Comparison of ENCODE assay signal across 1 cellular context in genomic region chr3:195023989-195024388, GRCh38.
TF ChIP-seq lines count a peak whose summit lies in the region.

No MANE protein-coding gene starts in this region.

TF ChIP-seq in GM12878, 131 proteins besides CTCF, POLR2A, EP300 and RAD21 (continued from another document):
- TF ChIP-seq, protein P1, sequence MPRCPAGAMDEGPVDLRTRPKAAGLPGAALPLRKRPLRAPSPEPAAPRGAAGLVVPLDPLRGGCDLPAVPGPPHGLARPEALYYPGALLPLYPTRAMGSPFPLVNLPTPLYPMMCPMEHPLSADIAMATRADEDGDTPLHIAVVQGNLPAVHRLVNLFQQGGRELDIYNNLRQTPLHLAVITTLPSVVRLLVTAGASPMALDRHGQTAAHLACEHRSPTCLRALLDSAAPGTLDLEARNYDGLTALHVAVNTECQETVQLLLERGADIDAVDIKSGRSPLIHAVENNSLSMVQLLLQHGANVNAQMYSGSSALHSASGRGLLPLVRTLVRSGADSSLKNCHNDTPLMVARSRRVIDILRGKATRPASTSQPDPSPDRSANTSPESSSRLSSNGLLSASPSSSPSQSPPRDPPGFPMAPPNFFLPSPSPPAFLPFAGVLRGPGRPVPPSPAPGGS (IDR thresholded peaks at IDR 0.05; ENCODE audit: borderline replicate concordance, insufficient read depth, low read depth, low read length, poor library complexity, severe bottlenecking), result peak; percentile 70
- no peak for TF ChIP-seq ZNF384 (IDR thresholded peaks at IDR 0.05; ENCODE audit: borderline replicate concordance, low read depth, low read length)
